ENCODE assay signal across 5 cellular contexts in genomic region chr18:36816096-36816495, GRCh38. TPM values are rescaled to one million over a fixed set of nuclear protein-coding genes. Genes with fewer than 3 reads are reported as not detected.
DNase-seq lines count a peak whose midpoint lies in the region; ATAC-seq and TF ChIP-seq lines count a peak whose summit lies in the region.
"Not testable (repeated sequence)": the region's sequence is repeated elsewhere in the genome, so short reads cannot be mapped to it uniquely, and the experiment has no call there.

No MANE protein-coding gene starts in this region.

- not testable (repeated sequence) for H3K4me1 Mint-ChIP-seq in activated T-helper 17 cell treated with anti-CD3 and anti-CD28 coated beads, Interleukin-2, amount 50 U/mL, for 72 hours; effector memory CD8-positive, alpha-beta T cell (ENCODE audit: low read depth in 2 of 2)
- peaks cover 34% of the 10 kb centered on the region for H3K4me1 Mint-ChIP-seq in nephron progenitor cell

- TF ChIP-seq CTCF in HEK293 (tag by site-specific recombination; IDR thresholded peaks at IDR 0.05); nephron progenitor cell (IDR thresholded peaks at IDR 0.05): not testable (repeated sequence)

- H3K9me3 Mint-ChIP-seq in activated T-helper 17 cell treated with anti-CD3 and anti-CD28 coated beads, Interleukin-2, amount 50 U/mL, for 72 hours; effector memory CD8-positive, alpha-beta T cell; nephron progenitor cell: not testable (repeated sequence)

- not testable (repeated sequence) for H3K9me3 ChIP-seq in HEK293 (ENCODE audit: control insufficient read depth, insufficient read depth, low read depth, low read length)

- CTCF ChIA-PET in HEK293 (lab: Yijun Ruan, JAX), result interaction anchor here (0.8 kb wide), 1 partner anchor 81 kb away, joined by 5 read pairs; no protein-coding TSS in a partner anchor

- H3K27ac ChIP-seq in HEK293 (ENCODE audit: extremely low read depth, low read depth, low read length), result not testable (repeated sequence)

- not testable (repeated sequence) for H3K4me1 ChIP-seq in HEK293 (ENCODE audit: control insufficient read depth, insufficient read depth, low read length)

- not testable (repeated sequence) for H3K4me3 Mint-ChIP-seq in activated T-helper 17 cell treated with anti-CD3 and anti-CD28 coated beads, Interleukin-2, amount 50 U/mL, for 72 hours; effector memory CD8-positive, alpha-beta T cell; nephron progenitor cell

- peak; percentile 1 for DNase-seq in NCI-H82 treated with DMSO at 0.1 percent for 48 hours (lab: John Stamatoyannopoulos, UW; ENCODE audit: unreplicated experiment)
- not testable (repeated sequence) for DNase-seq in effector memory CD8-positive, alpha-beta T cell; nephron progenitor cell

- not testable (repeated sequence) for H3K27me3 Mint-ChIP-seq in activated T-helper 17 cell treated with anti-CD3 and anti-CD28 coated beads, Interleukin-2, amount 50 U/mL, for 72 hours; effector memory CD8-positive, alpha-beta T cell; nephron progenitor cell (ENCODE audit: low read depth, poor library complexity)

- not testable (repeated sequence) for H3K4me3 ChIP-seq in HEK293 (ENCODE audit: low read depth, low read length)

- H3K27ac Mint-ChIP-seq in activated T-helper 17 cell treated with anti-CD3 and anti-CD28 coated beads, Interleukin-2, amount 50 U/mL, for 72 hours, result peak overlapping the region; percentile 60
- H3K27ac Mint-ChIP-seq in effector memory CD8-positive, alpha-beta T cell, result peak overlapping the region; percentile 38 to 72
- peak overlapping the region; percentile 83 for H3K27ac Mint-ChIP-seq in nephron progenitor cell

- peaks cover 0 to 68% of the 10 kb centered on the region in 2 experiments; a peak in 1 of 3 replicates for H3K36me3 ChIP-seq in HEK293 (ENCODE audit: control insufficient read depth in 2 of 2, insufficient read depth in 1 of 2, low read length in 2 of 2)

- POLR2A ChIA-PET in HEK293 (lab: Yijun Ruan, JAX), result not testable (repeated sequence)

- ATAC-seq in activated T-helper 17 cell treated with anti-CD3 and anti-CD28 coated beads, Interleukin-2, amount 50 U/mL, for 72 hours (replicated peaks); effector memory CD8-positive, alpha-beta T cell (replicated peaks): not testable (repeated sequence)

- peaks cover 65% of the 10 kb centered on the region for H3K36me3 Mint-ChIP-seq in activated T-helper 17 cell treated with anti-CD3 and anti-CD28 coated beads, Interleukin-2, amount 50 U/mL, for 72 hours (ENCODE audit: low read depth)
- peaks cover 16% of the 10 kb centered on the region for H3K36me3 Mint-ChIP-seq in effector memory CD8-positive, alpha-beta T cell (ENCODE audit: insufficient read depth)
- H3K36me3 Mint-ChIP-seq in nephron progenitor cell (ENCODE audit: low read depth), result peaks cover 60% of the 10 kb centered on the region

TF ChIP-seq in HEK293, 187 proteins besides CTCF, POLR2A, EP300 and RAD21:
- peak; percentile 63 for TF ChIP-seq GLIS1 (tag by site-specific recombination; IDR thresholded peaks at IDR 0.05)

RNA-seq across cellular contexts. Expression of gene TPGS2, which starts 12.7 kb away (rescaled TPM):
- total RNA-seq in activated T-helper 17 cell treated with anti-CD3 and anti-CD28 coated beads, Interleukin-2, amount 50 U/mL, for 72 hours, result 100 to 1,000 TPM in 1 of 2 donors, 10 to 100 TPM in 1; 53.9 to 100 TPM

RNA-seq across cellular contexts. Expression of gene KIAA1328, which starts 12.8 kb away (rescaled TPM):
- 10 to 100 TPM in 1 of 2 donors, 1 to 10 TPM in 1; 8.9 to 12.5 TPM for total RNA-seq in activated T-helper 17 cell treated with anti-CD3 and anti-CD28 coated beads, Interleukin-2, amount 50 U/mL, for 72 hours
